Comparison of ENCODE assay signal across 8 cellular contexts in the genomic region with DNA sequence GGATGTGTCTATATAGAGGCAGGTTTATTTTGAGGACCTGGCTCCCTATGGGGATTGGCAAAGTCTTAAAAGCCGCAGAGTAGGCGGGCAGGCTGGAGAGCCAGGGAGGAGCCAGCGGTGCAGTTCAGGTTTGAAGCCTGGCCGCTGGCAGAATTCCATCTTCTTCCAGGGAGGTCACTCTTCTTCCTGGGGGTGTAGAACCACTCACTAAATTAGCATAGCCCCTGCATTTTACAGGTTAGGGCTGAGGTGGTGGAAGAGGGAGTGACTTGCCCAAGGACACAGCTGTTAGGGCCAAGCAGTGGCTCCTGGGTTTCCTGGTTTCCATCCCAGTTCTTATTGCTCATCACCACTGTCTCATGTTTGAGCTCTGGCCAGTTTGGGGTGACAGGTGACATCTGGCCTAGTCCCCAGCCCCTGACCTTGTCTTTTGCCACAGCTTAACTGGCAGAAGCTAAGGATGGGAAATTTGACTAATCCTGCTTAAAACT. TPM values are rescaled to one million over a fixed set of nuclear protein-coding genes. Genes with fewer than 3 reads are reported as not detected.
DNase-seq lines count a peak whose midpoint lies in the region; ATAC-seq and TF ChIP-seq lines count a peak whose summit lies in the region.

No MANE protein-coding gene starts in this region.

- H3K4me1 ChIP-seq in colonic mucosa (no peaks in the 10 kb centered on the region), right lobe of liver (peaks cover 0 to 19% (median 9%) of the 10 kb centered on the region in 4 donors), thoracic aorta (ENCODE audit: control insufficient read depth in 1 of 2, low read depth in 2 of 2) (peaks cover 6 to 13% of the 10 kb centered on the region in 2 donors)

- DNase-seq in CD1c-positive myeloid dendritic cell (ENCODE audit: extremely low spot score) = peak; percentile 26
- DNase-seq in HUDEP-2 (lab: John Stamatoyannopoulos, UW; ENCODE audit: unreplicated experiment in 76 of 76) = peak in 67 of 76 experiments; percentile 7 to 81 (median 46)
- peak; percentile 66 for DNase-seq in colonic mucosa
- peak; percentile 57 to 77 (median 66) for DNase-seq in right lobe of liver
- no peak for DNase-seq in thoracic aorta (ENCODE audit: low spot score)
- no peak for DNase-seq in GM19238 (ENCODE audit: insufficient read length, low spot score)

- WGBS in right lobe of liver (ENCODE audit: insufficient coverage, low coverage, low lambda C conversion rate, missing lambda C conversion rate) = 17% methylated on average over 1 of the region's 4 CpGs

- no peaks in the 10 kb centered on the region for H3K9me3 ChIP-seq in colonic mucosa
- H3K9me3 ChIP-seq in right lobe of liver = no peaks in the 10 kb centered on the region
- H3K9me3 ChIP-seq in thoracic aorta = no peaks in the 10 kb centered on the region

- peak overlapping the region; percentile 97 for H3K4me3 ChIP-seq in colonic mucosa
- H3K4me3 ChIP-seq in right lobe of liver = peak overlapping the region; percentile 80 to 89 (median 88)
- H3K4me3 ChIP-seq in thoracic aorta = peak overlapping the region; percentile 94

- intact Hi-C loops in colonic mucosa (cut with DNase I) (no loop called here), right lobe of liver (cut with DNase I) (loop anchor here (5.0 kb wide), 3 partner anchors 57 to 112 kb away; no protein-coding TSS in a partner anchor)

- TF ChIP-seq CTCF in colonic mucosa (IDR thresholded peaks at IDR 0.05) (no peak), right lobe of liver (IDR thresholded peaks at IDR 0.05) (no peak), thoracic aorta (IDR thresholded peaks at IDR 0.05) (no peak)

- H3K36me3 ChIP-seq in colonic mucosa (peaks cover 4% of the 10 kb centered on the region), right lobe of liver (peaks cover 0 to 28% (median 7%) of the 10 kb centered on the region in 4 donors), thoracic aorta (peaks cover 22% of the 10 kb centered on the region)

- H3K27ac ChIP-seq in colonic mucosa (peak overlapping the region; percentile 95), right lobe of liver (peak overlapping the region in 2 of 3 donors; percentile 96 to 97), thoracic aorta (peak overlapping the region in 1 of 2 donors; percentile 88)

- H3K9ac ChIP-seq in colonic mucosa (ENCODE audit: low read depth in 2 of 2, low read length in 2 of 2) = peak overlapping the region; percentile 80 to 92

- peak; percentile 70 for ATAC-seq in SK-N-SH treated with all-trans-retinoic acid at 6 μM for 48 hours
- ATAC-seq in right lobe of liver = peak; percentile 55 to 67 (median 62)
- ATAC-seq in thoracic aorta (ENCODE audit: insufficient number of reproducible peaks, low FRiP score, low read depth) = no peak
- no peak for ATAC-seq in HG02970 (IDR thresholded peaks at IDR 0.05; ENCODE audit: low FRiP score, unreplicated experiment)

- TF ChIP-seq POLR2A in right lobe of liver (IDR thresholded peaks at IDR 0.05) = no peak

- H3K27me3 ChIP-seq in colonic mucosa = no peaks in the 10 kb centered on the region
- H3K27me3 ChIP-seq in right lobe of liver = no peaks in the 10 kb centered on the region
- no peaks in the 10 kb centered on the region for H3K27me3 ChIP-seq in thoracic aorta (replicated peaks; ENCODE audit: insufficient read depth)

TF ChIP-seq in SK-N-SH treated with all-trans-retinoic acid at 6 μM for 48 hours, 23 proteins besides CTCF, POLR2A, EP300 and RAD21:
- TF ChIP-seq ISL1 (CRISPR knock-in tag; IDR thresholded peaks at IDR 0.05) = no peak
- TF ChIP-seq SNAI2 (CRISPR knock-in tag; IDR thresholded peaks at IDR 0.05) = no peak
- no peak for TF ChIP-seq BACH2 (CRISPR knock-in tag; IDR thresholded peaks at IDR 0.05; ENCODE audit: borderline replicate concordance)
- TF ChIP-seq ZNF70 (CRISPR knock-in tag; IDR thresholded peaks at IDR 0.05) = no peak
- TF ChIP-seq TCF4 (CRISPR knock-in tag; IDR thresholded peaks at IDR 0.05; ENCODE audit: borderline replicate concordance) = no peak
- no peak for TF ChIP-seq ZNF565 (CRISPR knock-in tag; conservative IDR thresholded peaks at IDR 0.05; ENCODE audit: low read depth)
- no peak for TF ChIP-seq PPARA (CRISPR knock-in tag; IDR thresholded peaks at IDR 0.05; ENCODE audit: borderline replicate concordance)

RNA-seq across cellular contexts. Expression of a gene that starts 1.4 kb away (rescaled TPM):
- total RNA-seq in colonic mucosa (100 to 1,000 TPM in 1 of 2 donors, 10 to 100 TPM in 1; 49.7 to 119 TPM), right lobe of liver (10 to 100 TPM; 67.3 to 94.1 (median 83.0) TPM), thoracic aorta (100 to 1,000 TPM in 1 of 2 donors, 10 to 100 TPM in 1; 88.4 to 140 TPM)

RNA-seq across cellular contexts. Expression of a gene that starts 26.5 kb away (rescaled TPM):
- 100 to 1,000 TPM; 233 to 364 TPM for total RNA-seq in colonic mucosa
- total RNA-seq in right lobe of liver = 100 to 1,000 TPM in 3 of 6 experiments, 10 to 100 TPM in 3; 53.0 to 132 (median 100) TPM
- 100 to 1,000 TPM; 138 to 160 TPM for total RNA-seq in thoracic aorta

RNA-seq across cellular contexts. Expression of a gene that starts 45.7 kb away (rescaled TPM):
- total RNA-seq in colonic mucosa (100 to 1,000 TPM in 1 of 2 donors, 10 to 100 TPM in 1; 29.1 to 110 TPM), right lobe of liver (10 to 100 TPM; 12.6 to 33.8 (median 24.5) TPM), thoracic aorta (1 to 10 TPM in 1 of 2 donors, under 1 TPM in 1; 0.92 to 3.0 TPM)

Comparison
In these comparisons a context has a peak if more than half of its experiments do, and no peak if none do; other contexts are left out.
1. DNase-seq: peak in CD1c-positive myeloid dendritic cell (single experiment), HUDEP-2 (67 of 76), colonic mucosa (single experiment) and right lobe of liver (3 of 3); none in thoracic aorta (single experiment) and GM19238 (single experiment).
2. ATAC-seq: peak in SK-N-SH treated with all-trans-retinoic acid at 6 μM for 48 hours (single experiment) and right lobe of liver (4 of 4); none in thoracic aorta (single experiment) and HG02970 (single experiment).
3. Peak in every context shown above with its lines, with median percentiles within 50 percentile points of each other: H3K4me3 ChIP-seq.